8 cellular contexts compared by ENCODE assay signal in the genomic region with DNA sequence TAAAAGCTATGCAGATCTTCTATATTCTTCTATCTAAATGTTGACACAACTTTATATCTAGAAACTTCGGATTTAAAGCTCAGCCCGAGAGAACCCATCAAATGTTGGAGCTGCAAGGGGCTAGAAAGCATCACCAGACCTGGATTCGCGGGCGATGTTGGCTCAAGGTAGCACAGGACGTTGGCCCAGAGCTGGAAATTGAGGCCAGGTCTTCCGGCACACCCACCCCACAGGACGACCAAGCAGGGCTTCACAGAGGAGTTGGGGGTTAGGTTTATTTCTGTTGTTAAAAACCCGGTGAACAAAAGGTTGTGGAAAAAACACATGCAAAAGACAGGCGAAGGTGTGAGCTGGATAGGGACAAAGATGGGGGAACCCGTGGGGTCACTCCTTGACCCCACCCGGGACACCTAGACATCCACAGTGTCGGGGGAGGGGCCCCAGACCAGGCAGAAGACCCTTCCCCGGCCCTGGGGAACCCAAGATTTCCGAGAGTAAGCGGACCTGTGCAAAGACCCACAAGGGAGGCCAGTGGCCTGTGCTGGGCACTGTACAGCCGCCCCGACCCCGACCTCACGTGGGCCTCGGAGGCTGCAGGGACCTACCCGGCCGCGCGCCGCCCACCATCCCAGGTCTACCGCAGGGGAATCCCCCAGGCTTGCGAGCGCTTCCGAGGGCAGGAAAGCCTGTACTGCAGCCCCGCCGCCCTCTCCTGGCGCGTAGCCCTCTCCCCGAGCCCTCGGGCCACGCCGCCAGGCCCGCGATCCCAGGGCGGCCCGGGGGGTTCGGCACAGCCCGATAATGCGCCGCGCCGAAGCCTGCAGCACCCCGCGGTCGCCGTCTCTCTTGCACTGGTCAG. TPM values are rescaled to one million over a fixed set of nuclear protein-coding genes. Genes with fewer than 3 reads are reported as not detected.
A peak's percentile ranks its signal among the peaks of the same experiment; 100 is the strongest.
DNase-seq lines count a peak whose midpoint lies in the region; ATAC-seq and TF ChIP-seq lines count a peak whose summit lies in the region.

No MANE protein-coding gene starts in this region.

- H3K4me1 ChIP-seq in CD4-positive, alpha-beta memory T cell (ENCODE audit: insufficient read depth, low read length), result peaks cover 14% of the 10 kb centered on the region
- H3K4me1 ChIP-seq in KMS-11 (ENCODE audit: low read depth, poor library complexity, severe bottlenecking) (peaks cover 6% of the 10 kb centered on the region), urinary bladder (ENCODE audit: insufficient read depth) (no peaks in the 10 kb centered on the region)

- 7% methylated on average over 52 of the region's 52 CpGs for WGBS in urinary bladder

- DNase-seq in CD4-positive, alpha-beta memory T cell, result peak; percentile 56 to 76 (median 57)
- DNase-seq in activated T-helper 1 cell treated with Interleukin-2 at 50 U/mL for 16 hours (ENCODE audit: low read depth), result peak; percentile 48
- DNase-seq in glomerular visceral epithelial cell (ENCODE audit: extremely low spot score), result peak; percentile 52
- DNase-seq in posterior vena cava (ENCODE audit: low spot score), result peak; percentile 86
- no peak for DNase-seq in KBM-7

- H2AFZ ChIP-seq in KMS-11 (ENCODE audit: low read depth), result peak overlapping the region; percentile 42

- no peak for TF ChIP-seq CTCF in KMS-11 (conservative IDR thresholded peaks at IDR 0.05; ENCODE audit: low read depth, low read length)

- peaks cover 14 to 28% (median 20%) of the 10 kb centered on the region in 4 donors for H3K4me1 Mint-ChIP-seq in CD4-positive, alpha-beta memory T cell

- H3K4me2 ChIP-seq in KMS-11, result peak overlapping the region; percentile 96

- H3K79me2 ChIP-seq in KMS-11 (ENCODE audit: insufficient read depth, low read depth), result no peaks in the 10 kb centered on the region

- CTCF ChIA-PET in CD4-positive, alpha-beta memory T cell (lab: Charles Lee; ENCODE audit: partially characterized antibody), result interaction anchor here (0.7 to 2.9 kb wide), 11 partner anchors 10 to 86 kb away, joined by 3 to 14 read pairs (median 4); partner anchors contain the start of genes OST4 and TMEM214

- in situ Hi-C loops in KBM-7 (cut with MboI; ENCODE audit: low pct_unique_long_range_greater_than_20kb, low sequenced_read_pairs), result no loop called here

- H3K9me3 ChIP-seq in CD4-positive, alpha-beta memory T cell (ENCODE audit: control insufficient read depth in 1 of 2, low read length in 2 of 2), result no peaks in the 10 kb centered on the region

- H3K4me3 ChIP-seq in CD4-positive, alpha-beta memory T cell (ENCODE audit: low read length in 2 of 2), result peak overlapping the region; percentile 89 to 93
- H3K4me3 ChIP-seq in KMS-11 (IDR thresholded peaks at IDR 0.05; ENCODE audit: insufficient read depth, low read depth, low read length), result peak overlapping the region; percentile 85
- peak overlapping the region; percentile 58 for H3K4me3 ChIP-seq in urinary bladder (ENCODE audit: low read depth, low read length)

- peaks cover 6 to 13% of the 10 kb centered on the region in 2 donors for H3K27me3 Mint-ChIP-seq in CD4-positive, alpha-beta memory T cell

- H3K27ac ChIP-seq in CD4-positive, alpha-beta memory T cell (ENCODE audit: low read depth, low read length), result peak overlapping the region; percentile 78
- peak overlapping the region; percentile 42; the same call in 1 of the 2 replicates for H3K27ac ChIP-seq in KMS-11
- peak overlapping the region; percentile 70 for H3K27ac ChIP-seq in urinary bladder (ENCODE audit: low read depth)

- H3K4me3 Mint-ChIP-seq in CD4-positive, alpha-beta memory T cell, result peak overlapping the region; percentile 93 to 100 (median 99)

- H3K27me3 ChIP-seq in CD4-positive, alpha-beta memory T cell (ENCODE audit: insufficient read depth, low read length), result no peaks in the 10 kb centered on the region
- no peaks in the 10 kb centered on the region for H3K27me3 ChIP-seq in KMS-11 (ENCODE audit: insufficient read depth, low read depth)

- H3K36me3 Mint-ChIP-seq in CD4-positive, alpha-beta memory T cell, result peaks cover 0 to 27% of the 10 kb centered on the region in 2 donors

- peak overlapping the region; percentile 98 to 100 (median 100) for H3K27ac Mint-ChIP-seq in CD4-positive, alpha-beta memory T cell

- H3K9ac ChIP-seq in KMS-11, result peak overlapping the region; percentile 35; the same call in 1 of the 2 replicates

- no peaks in the 10 kb centered on the region for H3K36me3 ChIP-seq in CD4-positive, alpha-beta memory T cell (ENCODE audit: insufficient read depth, low read length)
- H3K36me3 ChIP-seq in KMS-11 (ENCODE audit: insufficient read depth) (no peaks in the 10 kb centered on the region), urinary bladder (ENCODE audit: insufficient read depth) (no peaks in the 10 kb centered on the region)

- peaks cover 0 to 14% (median 7%) of the 10 kb centered on the region in 8 donors for H3K9me3 Mint-ChIP-seq in CD4-positive, alpha-beta memory T cell

- H4K20me1 ChIP-seq in KMS-11 (ENCODE audit: insufficient read depth), result no peaks in the 10 kb centered on the region

- POLR2A ChIA-PET in CD4-positive, alpha-beta memory T cell (lab: Charles Lee; ENCODE audit: partially characterized antibody), result interaction anchor here (0.6 to 13.9 kb wide), 13 partner anchors 10 to 1171 kb away, joined by 3 to 402 read pairs (median 8); partner anchors contain the start of genes ABHD1, ASXL2, EMILIN1 and KHK

- peak; percentile 17 for ATAC-seq in GM21423 (IDR thresholded peaks at IDR 0.05; ENCODE audit: unreplicated experiment)

- intact Hi-C loops in CD4-positive, alpha-beta memory T cell (cut with micrococcal nuclease), result loop anchor here (1.0 kb wide), 3 partner anchors 17 to 85 kb away; partner anchors contain the start of genes KHK, PREB and TMEM214
- intact Hi-C loops in posterior vena cava (cut with DNase I), result no loop called here

RNA-seq across cellular contexts. Expression of gene AGBL5, which starts 1.8 kb away (rescaled TPM):
- 10 to 100 TPM; 12.2 to 14.9 TPM for total RNA-seq in CD4-positive, alpha-beta memory T cell
- polyA plus RNA-seq in CD4-positive, alpha-beta memory T cell, result 1 to 10 TPM; 7.4 to 9.3 TPM
- total RNA-seq in posterior vena cava, result 10 to 100 TPM; 20.0 to 22.9 TPM
- total RNA-seq in urinary bladder, result 12.0 TPM
- polyA plus RNA-seq in urinary bladder, result 31.0 TPM

RNA-seq across cellular contexts. Expression of gene TMEM214, which starts 16.9 kb away (rescaled TPM):
- 10 to 100 TPM; 97.3 to 99.8 TPM for total RNA-seq in CD4-positive, alpha-beta memory T cell
- 10 to 100 TPM; 25.6 to 34.5 TPM for polyA plus RNA-seq in CD4-positive, alpha-beta memory T cell
- total RNA-seq in posterior vena cava (10 to 100 TPM; 68.0 to 69.8 TPM), urinary bladder (54.4 TPM)
- polyA plus RNA-seq in urinary bladder, result 49.8 TPM

RNA-seq across cellular contexts. Expression of gene OST4, which starts 21.8 kb away (rescaled TPM):
- total RNA-seq in CD4-positive, alpha-beta memory T cell, result 100 to 1,000 TPM; 269 to 296 TPM
- polyA plus RNA-seq in CD4-positive, alpha-beta memory T cell, result 100 to 1,000 TPM; 877 to 958 TPM
- 100 to 1,000 TPM; 222 to 314 TPM for total RNA-seq in posterior vena cava
- total RNA-seq in urinary bladder, result 273 TPM
- 386 TPM for polyA plus RNA-seq in urinary bladder

RNA-seq across cellular contexts. Expression of gene EMILIN1, which starts 28.8 kb away (rescaled TPM):
- under 1 TPM; 0.33 to 0.81 TPM for total RNA-seq in CD4-positive, alpha-beta memory T cell
- polyA plus RNA-seq in CD4-positive, alpha-beta memory T cell, result under 1 TPM; 0.35 to 0.67 TPM
- 100 to 1,000 TPM; 178 to 323 TPM for total RNA-seq in posterior vena cava
- total RNA-seq in urinary bladder, result 122 TPM
- polyA plus RNA-seq in urinary bladder, result 347 TPM

RNA-seq across cellular contexts. Expression of gene KHK, which starts 36.9 kb away (rescaled TPM):
- 1 to 10 TPM; 6.0 to 8.6 TPM for total RNA-seq in CD4-positive, alpha-beta memory T cell
- 1 to 10 TPM; 6.3 to 8.2 TPM for polyA plus RNA-seq in CD4-positive, alpha-beta memory T cell
- total RNA-seq in posterior vena cava (1 to 10 TPM; 5.7 to 7.8 TPM), urinary bladder (1.7 TPM)
- polyA plus RNA-seq in urinary bladder, result 6.8 TPM
